Comparison of ENCODE assay signal across 9 cellular contexts in genomic region chr15:98682992-98683701, GRCh38. TPM values are rescaled to one million over a fixed set of nuclear protein-coding genes. Genes with fewer than 3 reads are reported as not detected.
DNase-seq lines count a peak whose midpoint lies in the region; ATAC-seq and TF ChIP-seq lines count a peak whose summit lies in the region.
"Had no signal": no experiment of that assay in that cellular context is flagged by ENCODE, and none has a peak within 500 bp of the region (broad histone marks: within the 10 kb centered on the region; RNA-seq: fewer than 3 reads in every experiment).

No MANE protein-coding gene starts in this region.

- no peak for TF ChIP-seq CTCF in HFFc6 (IDR thresholded peaks at IDR 0.05)
- no peak for TF ChIP-seq CTCF in suprapubic skin (IDR thresholded peaks at IDR 0.05)
- no peak for TF ChIP-seq CTCF in PC-9 (conservative IDR thresholded peaks at IDR 0.05)

- no peak overlapping the region for H2AFZ ChIP-seq in PC-9

- no peak overlapping the region for H3K4me3 ChIP-seq in suprapubic skin
- no peak overlapping the region for H3K4me3 ChIP-seq in PC-9

- peak overlapping the region; percentile 21; the same call in 1 of the 2 replicates for H3K4me3 Mint-ChIP-seq in HFFc6
- H3K4me3 Mint-ChIP-seq: activated T-helper 17 cell treated with anti-CD3 and anti-CD28 coated beads, Interleukin-2, amount 50 U/mL, for 72 hours had no signal

- peaks cover 44% of the 10 kb centered on the region for H3K4me1 ChIP-seq in suprapubic skin
- no peaks in the 10 kb centered on the region; the same call in 1 of the 2 replicates for H3K4me1 ChIP-seq in PC-9 (replicated peaks; ENCODE audit: insufficient read depth)

- peak overlapping the region; percentile 59 for H3K27ac Mint-ChIP-seq in HFFc6
- H3K27ac Mint-ChIP-seq: activated T-helper 17 cell treated with anti-CD3 and anti-CD28 coated beads, Interleukin-2, amount 50 U/mL, for 72 hours had no signal

- no peaks in the 10 kb centered on the region for H3K27me3 Mint-ChIP-seq in HFFc6 (ENCODE audit: insufficient read depth)

- H3K4me2 ChIP-seq in PC-9: no peak overlapping the region

- POLR2A ChIA-PET in PC-9 (lab: Charles Lee; ENCODE audit: unreplicated experiment): no interaction called here

- BruUV-seq in PC-9 (replicated peaks; lab: Mats Ljungman, UMichigan): no TSS peak

- intact Hi-C loops in left ventricle myocardium superior (cut with micrococcal nuclease): no loop called here
- intact Hi-C loops in PC-9 (cut with micrococcal nuclease; ENCODE audit: unreplicated experiment): no loop called here

- CTCF ChIA-PET in PC-9 (lab: Charles Lee): no interaction called here

- peak; percentile 7 for ATAC-seq in left ventricle myocardium superior
- ATAC-seq: activated T-helper 17 cell treated with anti-CD3 and anti-CD28 coated beads, Interleukin-2, amount 50 U/mL, for 72 hours had no signal

- no peaks in the 10 kb centered on the region for H3K27me3 ChIP-seq in suprapubic skin
- no peaks in the 10 kb centered on the region for H3K27me3 ChIP-seq in PC-9 (ENCODE audit: insufficient read depth, low read depth)

- no peaks in the 10 kb centered on the region for H3K9me3 Mint-ChIP-seq in HFFc6
- H3K9me3 Mint-ChIP-seq: activated T-helper 17 cell treated with anti-CD3 and anti-CD28 coated beads, Interleukin-2, amount 50 U/mL, for 72 hours had no signal

- H3K27ac ChIP-seq in suprapubic skin (peak overlapping the region; percentile 18), PC-9 (no peak overlapping the region)

- H3K9me2 ChIP-seq in PC-9 (ENCODE audit: insufficient read depth): no peaks in the 10 kb centered on the region

- H3F3A ChIP-seq in PC-9 (ENCODE audit: insufficient read depth, low read depth): no peaks in the 10 kb centered on the region; the same call in 1 of the 2 replicates

- H3K4me1 Mint-ChIP-seq in HFFc6 (ENCODE audit: low read depth): peaks cover 84% of the 10 kb centered on the region

- whole genome bisulfite sequencing in suprapubic skin: 35% methylated on average over 9 of the region's 9 CpGs

- H3K79me2 ChIP-seq in PC-9 (ENCODE audit: low read depth): peaks cover 91% of the 10 kb centered on the region

- H3K36me3 ChIP-seq in suprapubic skin (no peaks in the 10 kb centered on the region), PC-9 (ENCODE audit: low read depth) (no peaks in the 10 kb centered on the region)

- no peak for TF ChIP-seq EP300 in suprapubic skin (IDR thresholded peaks at IDR 0.05)

- DNase-seq in HFFc6 (no peak), amniotic epithelial cell (ENCODE audit: low read depth) (peak; percentile 85), left ventricle myocardium superior (no peak), suprapubic skin (ENCODE audit: low spot score in 2 of 2) (no peak), NCI-H2227 treated with DMSO at 0.1 percent for 48 hours (lab: John Stamatoyannopoulos, UW) (no peak), SHP77 treated with DMSO at 0.1 percent for 48 hours (lab: John Stamatoyannopoulos, UW) (no peak), PC-9 (no peak)
- DNase-seq: NCI-H2171 had no signal

- TF ChIP-seq POLR2A in suprapubic skin (IDR thresholded peaks at IDR 0.05): no peak

- peaks cover 7% of the 10 kb centered on the region for H3K36me3 Mint-ChIP-seq in HFFc6 (ENCODE audit: low read depth)

- H3K9me3 ChIP-seq in suprapubic skin: no peaks in the 10 kb centered on the region
- H3K9me3 ChIP-seq in PC-9 (ENCODE audit: insufficient read depth, low read depth): no peaks in the 10 kb centered on the region

- H4K20me1 ChIP-seq in PC-9 (ENCODE audit: insufficient read depth): no peaks in the 10 kb centered on the region; the same call in 1 of the 2 replicates

RNA-seq across cellular contexts. Expression of gene IGF1R, which starts 34.8 kb away (rescaled TPM):
- 10 to 100 TPM; 46.7 to 61.9 (median 50.1) TPM for total RNA-seq in HFFc6 (2021; fragmentation: NEBNext Ultra II Directional; extraction: Animal tissue kit (Norgen Biotek cat#: 25700))
- 33.3 TPM for total RNA-seq in left ventricle myocardium superior
- total RNA-seq in suprapubic skin: 100 to 1,000 TPM in 2 of 4 donors, 10 to 100 TPM in 2; 87.8 to 173 (median 107) TPM
- total RNA-seq in PC-9 (2021): 71.3 and 78.9 TPM in 2 replicates
